ENCODE assay signal across 22 cellular contexts in genomic region chr7:1246170-1246870, GRCh38. TPM values are rescaled to one million over a fixed set of nuclear protein-coding genes. Genes with fewer than 3 reads are reported as not detected.
A peak's percentile ranks its signal among the peaks of the same experiment; 100 is the strongest.
DNase-seq lines count a peak whose midpoint lies in the region; FAIRE-seq and TF ChIP-seq lines count a peak whose summit lies in the region.
"Had no signal": no experiment of that assay in that cellular context is flagged by ENCODE, and none has a peak within 500 bp of the region (broad histone marks: within the 10 kb centered on the region; RNA-seq: fewer than 3 reads in every experiment).

No MANE protein-coding gene starts in this region.

- no peak overlapping the region for H2BK5ac ChIP-seq in H1 (ENCODE audit: low read depth, low read length)
- H2BK5ac ChIP-seq in neuronal stem cell (ENCODE audit: low read length) = peak overlapping the region; percentile 11

- TF ChIP-seq POLR2A in H1 (IDR thresholded peaks at IDR 0.05; ENCODE audit: control extremely low read depth in 1 of 2, low read depth in 2 of 2, low read length in 2 of 2) (no peak), transverse colon (IDR thresholded peaks at IDR 0.05) (no peak)

- no peak for FAIRE-seq in H1 (lab: Jason Lieb, UNC)
- FAIRE-seq: endometrium, K562 had no signal

- no peaks in the 10 kb centered on the region for H3K79me2 ChIP-seq in H1 (ENCODE audit: control insufficient read depth in 1 of 2, insufficient read depth in 2 of 2, low read length in 2 of 2)

- no peak for TF ChIP-seq RAD21 in H1 (IDR thresholded peaks at IDR 0.05 in 1 of 2, conservative IDR thresholded peaks at IDR 0.05 in 1 of 2; ENCODE audit: low read depth in 2 of 2, low read length in 2 of 2)

- TF ChIP-seq EP300 in H1 (IDR thresholded peaks at IDR 0.05; ENCODE audit: borderline replicate concordance in 1 of 2, low read depth in 2 of 2, low read length in 2 of 2) (no peak), transverse colon (IDR thresholded peaks at IDR 0.05; ENCODE audit: low read depth) (no peak)

- no peak overlapping the region for H4K5ac ChIP-seq in H1 (ENCODE audit: insufficient read length, low read depth, low read length)

- H2BK12ac ChIP-seq in H1 (ENCODE audit: low read depth, low read length) = 0 out of 2 replicates have a peak overlapping the region, but pooled peaks have one; percentile 9
- H2BK12ac ChIP-seq in neuronal stem cell (ENCODE audit: low read length) = no peak overlapping the region

- H3K14ac ChIP-seq in H1 (ENCODE audit: insufficient read length) = no peak overlapping the region
- H3K14ac ChIP-seq in neuronal stem cell (ENCODE audit: low read length) = no peak overlapping the region

- H3K9ac ChIP-seq in SK-N-MC (ENCODE audit: insufficient read length) (no peak overlapping the region), H1 (replicated peaks in 1 of 4; ENCODE audit: extremely low read depth in 1 of 4, low read depth in 3 of 4, low read length in 3 of 4) (no peak overlapping the region), neuronal stem cell (ENCODE audit: low read depth, low read length, poor library complexity) (no peak overlapping the region)

- CTCF ChIA-PET in activated naive CD4-positive, alpha-beta T cell treated with anti-CD3 and anti-CD28 coated beads, Interleukin-2, amount 10 ng/mL, durations not matched to agents 7 days and 5 days (lab: Charles Lee) = interaction anchor here (1.6 kb wide), 1 partner anchor 53 kb away, joined by 7 read pairs; no protein-coding TSS in a partner anchor
- CTCF ChIA-PET in H1 (lab: Charles Lee; ENCODE audit: partially characterized antibody) = interaction anchor here (0.9 to 2.8 kb wide), 3 partner anchors 19 to 24 kb away, joined by 3 to 17 read pairs (median 4); no protein-coding TSS in a partner anchor

- intact Hi-C loops in transverse colon (cut with DNase I; ENCODE audit: low total_unique reads) = no loop called here

- DNase-seq in activated naive CD4-positive, alpha-beta T cell treated with anti-CD3 and anti-CD28 coated beads, Interleukin-2, amount 10 ng/mL, durations not matched to agents 7 days and 5 days = no peak
- no peak for DNase-seq in activated naive CD4-positive, alpha-beta T cell (lab: John Stamatoyannopoulos, UW)
- DNase-seq in SK-N-MC (ENCODE audit: low read depth, low spot score) (no peak), H1 (ENCODE audit: low read depth in 1 of 2, low spot score in 2 of 2) (no peak), neuronal stem cell (ENCODE audit: low spot score) (no peak), activated gamma-delta T cell (lab: John Stamatoyannopoulos, UW) (no peak), GM19238 (ENCODE audit: insufficient read length, low spot score) (no peak), transverse colon (no peak)
- DNase-seq: activated CD8-positive, alpha-beta memory T cell treated with anti-CD3 and anti-CD28 coated beads, Interleukin-2, amount 10 ng/mL, durations not matched to agents 7 days and 5 days; activated effector memory CD4-positive, alpha-beta T cell treated with Interleukin-2 at 50 U/mL for 16 hours; anterior cingulate cortex; NCI-H146; NCI-H2171 treated with DMSO at 0.1 percent for 48 hours; Right ventricle myocardium superior; stimulated activated CD4-positive, alpha-beta T cell treated with anti-CD3 and anti-CD28 coated beads, Interleukin-4, amount 100 ng/mL, for 4 hours; T-helper 9 cell had no signal

- H4K91ac ChIP-seq in H1 (replicated peaks; ENCODE audit: insufficient read length, low read length) (no peak overlapping the region), neuronal stem cell (ENCODE audit: low read depth, low read length, poor library complexity) (no peak overlapping the region)

- H3K9me3 ChIP-seq in SK-N-MC (ENCODE audit: low read depth, low read length) (no peaks in the 10 kb centered on the region), H1 (ENCODE audit: insufficient read depth in 2 of 2, low read depth in 1 of 2, low read length in 1 of 2) (no peaks in the 10 kb centered on the region), neuronal stem cell (replicated peaks in 1 of 2; ENCODE audit: control insufficient read depth in 2 of 2, insufficient read depth in 1 of 2, low read depth in 1 of 2, low read length in 2 of 2) (peaks cover 2 to 8% of the 10 kb centered on the region in 2 donors), transverse colon (no peaks in the 10 kb centered on the region)
- H3K9me3 ChIP-seq: heart left ventricle, prostate gland had no signal

- no peak overlapping the region for H3K18ac ChIP-seq in H1 (ENCODE audit: extremely low read depth, low read length)
- H3K18ac ChIP-seq in neuronal stem cell (ENCODE audit: low read length) = peak overlapping the region; percentile 74

- peak overlapping the region; percentile 74 for H3K27ac Mint-ChIP-seq in activated naive CD4-positive, alpha-beta T cell treated with anti-CD3 and anti-CD28 coated beads, Interleukin-2, amount 10 ng/mL, durations not matched to agents 7 days and 5 days
- H3K27ac Mint-ChIP-seq: activated CD8-positive, alpha-beta memory T cell treated with anti-CD3 and anti-CD28 coated beads, Interleukin-2, amount 10 ng/mL, durations not matched to agents 7 days and 5 days; CD14-positive monocyte had no signal

- no peak overlapping the region for H2BK20ac ChIP-seq in H1 (ENCODE audit: low read length)

- H3K4me1 Mint-ChIP-seq in activated naive CD4-positive, alpha-beta T cell treated with anti-CD3 and anti-CD28 coated beads, Interleukin-2, amount 10 ng/mL, durations not matched to agents 7 days and 5 days = peaks cover 3% of the 10 kb centered on the region
- H3K4me1 Mint-ChIP-seq: activated CD8-positive, alpha-beta memory T cell treated with anti-CD3 and anti-CD28 coated beads, Interleukin-2, amount 10 ng/mL, durations not matched to agents 7 days and 5 days; CD14-positive monocyte had no signal

- TF ChIP-seq CTCF in H1 (IDR thresholded peaks at IDR 0.05; ENCODE audit: control extremely low read depth in 1 of 3, insufficient read depth in 1 of 3, low read depth in 1 of 3, low read length in 3 of 3) (no peak), transverse colon (IDR thresholded peaks at IDR 0.05) (no peak)

- peaks cover 16 to 18% of the 10 kb centered on the region in 2 experiments for H4K20me1 ChIP-seq in H1 (replicated peaks in 1 of 2; ENCODE audit: control insufficient read depth in 1 of 2, insufficient read depth in 2 of 2, low read length in 2 of 2)

- peak overlapping the region; percentile 57; the same call in 1 of the 2 replicates for H4K8ac ChIP-seq in H1 (ENCODE audit: extremely low read depth, insufficient read depth, low read length)
- H4K8ac ChIP-seq in neuronal stem cell (ENCODE audit: low read depth, low read length) = no peak overlapping the region

- H3K27ac ChIP-seq in SK-N-MC (peak overlapping the region; percentile 89), H1 (ENCODE audit: low read depth, low read length) (no peak overlapping the region), neuronal stem cell (replicated peaks; ENCODE audit: low read length) (no peak overlapping the region), transverse colon (no peak overlapping the region)
- H3K27ac ChIP-seq: heart left ventricle, prostate gland had no signal

- WGBS in H1 (ENCODE audit: extremely low coverage in 1 of 2, insufficient coverage in 1 of 2, insufficient read length in 1 of 2, insufficient replicate concordance in 2 of 2, low coverage in 1 of 2, low lambda C conversion rate in 2 of 2, missing lambda C conversion rate in 1 of 2), 2 experiments = 16% methylated on average over 25 of the region's 48 CpGs; no CpG with 5 or more reads in 1 of the 2 experiments
- no CpG with 5 or more reads among the region's 48 CpGs for WGBS in neuronal stem cell (ENCODE audit: extremely low coverage in 2 of 2, insufficient read length in 2 of 2, insufficient replicate concordance in 1 of 2), 2 donors
- 16 to 53% methylated on average over 6 to 47 of the region's 48 CpGs for WGBS in transverse colon (ENCODE audit: low coverage in 1 of 2), 2 donors

- H3K4me3 Mint-ChIP-seq in activated naive CD4-positive, alpha-beta T cell treated with anti-CD3 and anti-CD28 coated beads, Interleukin-2, amount 10 ng/mL, durations not matched to agents 7 days and 5 days = no peak overlapping the region
- H3K4me3 Mint-ChIP-seq: activated CD8-positive, alpha-beta memory T cell treated with anti-CD3 and anti-CD28 coated beads, Interleukin-2, amount 10 ng/mL, durations not matched to agents 7 days and 5 days had no signal

- no peaks in the 10 kb centered on the region for H3K9me3 Mint-ChIP-seq in activated naive CD4-positive, alpha-beta T cell treated with anti-CD3 and anti-CD28 coated beads, Interleukin-2, amount 10 ng/mL, durations not matched to agents 7 days and 5 days

- no peak overlapping the region for H2AFZ ChIP-seq in H1 (ENCODE audit: low read length)
- H2AFZ ChIP-seq in neuronal stem cell (ENCODE audit: low read length) = peak overlapping the region; percentile 35

- H3K4me1 ChIP-seq in H1 (replicated peaks in 1 of 4; ENCODE audit: control insufficient read depth in 3 of 4, insufficient read depth in 4 of 4, low read length in 3 of 4) = peaks cover 4 to 30% (median 22%) of the 10 kb centered on the region in 4 experiments
- H3K4me1 ChIP-seq in neuronal stem cell (ENCODE audit: control insufficient read depth in 2 of 2, insufficient read depth in 1 of 2, low read depth in 1 of 2, low read length in 2 of 2) = peaks cover 7 to 16% of the 10 kb centered on the region in 2 donors
- H3K4me1 ChIP-seq in transverse colon = peaks cover 0 to 16% (median 9%) of the 10 kb centered on the region in 4 donors
- H3K4me1 ChIP-seq: prostate gland had no signal

- H3K79me1 ChIP-seq in H1 (ENCODE audit: low read depth, low read length) (no peaks in the 10 kb centered on the region), neuronal stem cell (ENCODE audit: low read depth, low read length) (no peaks in the 10 kb centered on the region)

- peaks cover 92% of the 10 kb centered on the region for H3K27me3 Mint-ChIP-seq in activated naive CD4-positive, alpha-beta T cell treated with anti-CD3 and anti-CD28 coated beads, Interleukin-2, amount 10 ng/mL, durations not matched to agents 7 days and 5 days

- H3K27me3 ChIP-seq in H1 (replicated peaks in 1 of 4; ENCODE audit: control insufficient read depth in 3 of 4, extremely low read depth in 1 of 4, insufficient read depth in 3 of 4, low read length in 3 of 4) = peaks cover 84 to 97% (median 96%) of the 10 kb centered on the region in 4 experiments
- H3K27me3 ChIP-seq in neuronal stem cell (ENCODE audit: control insufficient read depth in 3 of 3, insufficient read depth in 3 of 3, low read depth in 1 of 3, low read length in 3 of 3) = peaks cover 49 to 99% (median 87%) of the 10 kb centered on the region in 3 experiments
- H3K27me3 ChIP-seq in transverse colon = peaks cover 100% of the 10 kb centered on the region

- no peaks in the 10 kb centered on the region; the same call in 1 of the 2 replicates for H3K23me2 ChIP-seq in H1 (ENCODE audit: low read depth, low read length)

- H2BK120ac ChIP-seq in H1 (replicated peaks; ENCODE audit: low read depth, low read length) (no peak overlapping the region), neuronal stem cell (ENCODE audit: low read depth, low read length) (no peak overlapping the region)

- no peaks in the 10 kb centered on the region for H3K36me3 ChIP-seq in SK-N-MC (ENCODE audit: insufficient read depth, low read length)
- H3K36me3 ChIP-seq in H1 (ENCODE audit: control insufficient read depth in 2 of 4, insufficient read depth in 4 of 4, low read length in 3 of 4) = peaks cover 0 to 13% (median 0%) of the 10 kb centered on the region in 4 experiments; a peak in 1 of 8 replicates
- H3K36me3 ChIP-seq in neuronal stem cell (replicated peaks in 1 of 2; ENCODE audit: control insufficient read depth in 2 of 2, insufficient read depth in 2 of 2, low read length in 2 of 2) = no peaks in the 10 kb centered on the region
- no peaks in the 10 kb centered on the region for H3K36me3 ChIP-seq in transverse colon
- H3K36me3 ChIP-seq: heart left ventricle, prostate gland had no signal

- H2BK15ac ChIP-seq in H1 (ENCODE audit: low read length) (no peak overlapping the region), neuronal stem cell (ENCODE audit: low read length) (peak overlapping the region; percentile 5)

- peaks cover 1% of the 10 kb centered on the region for H3K36me3 Mint-ChIP-seq in activated naive CD4-positive, alpha-beta T cell treated with anti-CD3 and anti-CD28 coated beads, Interleukin-2, amount 10 ng/mL, durations not matched to agents 7 days and 5 days
- H3K36me3 Mint-ChIP-seq: activated CD8-positive, alpha-beta memory T cell treated with anti-CD3 and anti-CD28 coated beads, Interleukin-2, amount 10 ng/mL, durations not matched to agents 7 days and 5 days had no signal

- H3K56ac ChIP-seq in H1 (replicated peaks; ENCODE audit: insufficient read length, low read depth, low read length) = no peak overlapping the region

- H3K4ac ChIP-seq in H1 (replicated peaks; ENCODE audit: insufficient read length, low read depth, low read length) (no peak overlapping the region), neuronal stem cell (ENCODE audit: low read length) (no peak overlapping the region)

- POLR2A ChIA-PET in H1 (lab: Charles Lee; ENCODE audit: partially characterized antibody) = interaction anchor here (11.2 kb wide), 1 partner anchor 20 kb away, joined by 76 read pairs; no protein-coding TSS in a partner anchor

- H2AK5ac ChIP-seq in H1 (ENCODE audit: low read depth, low read length) (no peak overlapping the region), neuronal stem cell (ENCODE audit: low read depth, low read length) (peak overlapping the region; percentile 76)

- in situ Hi-C loops in transverse colon (cut with MboI; ENCODE audit: low pct_ligation_motif_present in 1 of 4, low pct_unique_long_range_greater_than_20kb in 1 of 4, low sequenced_read_pairs in 3 of 4) = no loop called here

- H3K4me2 ChIP-seq in H1 (ENCODE audit: insufficient read depth in 1 of 2, low read depth in 2 of 2, low read length in 2 of 2) = no peak overlapping the region
- H3K4me2 ChIP-seq in neuronal stem cell (ENCODE audit: insufficient read depth, low read length, poor library complexity, severe bottlenecking) = no peak overlapping the region

- H3K23ac ChIP-seq in H1 (ENCODE audit: insufficient read length) (no peak overlapping the region), neuronal stem cell (ENCODE audit: low read depth, low read length, poor library complexity) (peak overlapping the region; percentile 60)

- H3K4me3 ChIP-seq in SK-N-MC (no peak overlapping the region), H1 (ENCODE audit: extremely low read depth in 1 of 4, insufficient read depth in 2 of 4, low read depth in 3 of 4, low read length in 4 of 4) (no peak overlapping the region), neuronal stem cell (ENCODE audit: low read length in 2 of 2) (no peak overlapping the region), transverse colon (no peak overlapping the region)
- H3K4me3 ChIP-seq: K562, lung, prostate gland had no signal

RNA-seq across cellular contexts. Expression of gene UNCX, which starts 13.6 kb away (rescaled TPM):
- total RNA-seq in H1 (2021; fragmentation: NEBNext Ultra II Directional; extraction: Animal tissue kit (Norgen Biotek cat#: 25700)) = not detected in 2 replicates
- polyA plus RNA-seq in H1 (2011; rRNA removed) = 0.03 TPM in 1 of 2 replicates, not detected in the other
- not detected for polyA plus RNA-seq in H1 (2011; cell fraction: cytosol; rRNA removed)
- not detected for polyA plus RNA-seq in H1 (2011; cell fraction: nucleus; rRNA removed)
- not detected in 4 replicates for polyA plus RNA-seq in H1 (2012, experiment 1 of 2)
- polyA plus RNA-seq in H1 (2012, experiment 2 of 2) = not detected
- polyA plus RNA-seq in H1 (2013, experiment 1 of 2) = 0.02 TPM
- polyA plus RNA-seq in H1 (2013, experiment 2 of 2) = not detected
- not detected in 2 replicates for polyA minus RNA-seq in H1 (2011; rRNA and poly(A)+ RNA removed)
- polyA minus RNA-seq in H1 (2011; cell fraction: cytosol; rRNA and poly(A)+ RNA removed) = not detected
- not detected for polyA minus RNA-seq in H1 (2011; cell fraction: nucleus; rRNA and poly(A)+ RNA removed)
- 0.01 TPM for polyA plus RNA-seq in neuronal stem cell (2013, experiment 1 of 2)
- 0.01 TPM for polyA plus RNA-seq in neuronal stem cell (2013, experiment 2 of 2)
- not detected for total RNA-seq in transverse colon
- total RNA-seq: activated CD8-positive, alpha-beta memory T cell treated with anti-CD3 and anti-CD28 coated beads, Interleukin-2, amount 10 ng/mL, durations not matched to agents 7 days and 5 days; heart left ventricle; K562; lung; prostate gland; Right ventricle myocardium superior had no signal
- polyA plus RNA-seq: CD14-positive monocyte, heart left ventricle, K562, lung had no signal
